Comparison of ENCODE assay signal across 19 cellular contexts in the genomic region with DNA sequence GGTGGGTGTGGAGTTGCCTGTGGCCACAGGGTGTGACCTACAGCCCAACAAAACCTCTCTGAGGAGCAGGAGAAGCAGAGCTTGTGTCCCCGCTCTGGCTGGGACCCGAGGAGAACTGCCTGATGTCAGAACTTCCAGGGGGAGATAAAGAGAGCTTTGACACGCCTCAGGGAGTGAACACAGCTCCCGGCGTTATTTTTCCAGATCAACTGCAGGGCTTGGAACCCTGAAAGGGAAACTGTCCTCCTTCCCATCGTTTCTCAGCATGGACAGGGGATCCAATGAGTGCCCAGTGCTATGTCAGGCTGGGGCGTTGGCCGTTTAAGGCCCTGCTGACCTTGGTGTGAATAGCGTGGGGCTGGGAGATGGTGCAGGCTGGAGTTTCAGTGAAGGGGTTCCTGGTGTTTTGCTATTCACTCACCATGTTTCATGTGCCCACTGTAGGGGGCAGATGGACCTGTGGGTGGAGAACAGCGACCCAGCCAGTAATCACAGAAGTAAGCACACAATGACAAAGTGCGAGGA.
"Had no signal": no experiment of that assay in that cellular context is flagged by ENCODE, and none has a peak within 500 bp of the region (broad histone marks: within the 10 kb centered on the region; RNA-seq: fewer than 3 reads in every experiment).

No MANE protein-coding gene starts in this region.

- H3K36me3 ChIP-seq: gastrocnemius medialis, ovary, spleen, tibial artery, upper lobe of left lung had no signal

- ATAC-seq: effector memory CD8-positive, alpha-beta T cell; gastrocnemius medialis; natural killer cell; psoas muscle; stimulated activated memory B cell treated with anti-CD40 and anti-IgM and Interleukin-4, amounts not matched to agents 10 μg/mL and 1 μg/mL and 100 μg/mL, for 72 hours; stimulated activated naive CD8-positive, alpha-beta T cell treated with anti-CD3 and anti-CD28 coated beads, Interleukin-15, Interleukin-2, amounts not matched to agents 100 U/mL and 50 U/mL, for 24 hours had no signal

- DNase-seq: effector memory CD8-positive, alpha-beta T cell; foreskin fibroblast; gastrocnemius medialis; natural killer cell; nucleus accumbens; ovary; psoas muscle; spleen; stimulated activated CD4-positive, alpha-beta T cell treated with anti-CD3 and anti-CD28 coated beads, Interleukin-4, amount 100 ng/mL, for 4 hours; stimulated activated naive CD8-positive, alpha-beta T cell treated with anti-CD3 and anti-CD28 coated beads, Interleukin-15, Interleukin-2, amounts not matched to agents 100 U/mL and 50 U/mL, for 24 hours; substantia nigra; testis; tibial artery; upper lobe of left lung had no signal

- H3K9me3 Mint-ChIP-seq: effector memory CD8-positive, alpha-beta T cell; memory B cell; natural killer cell; stimulated activated memory B cell treated with anti-CD40 and anti-IgM and Interleukin-4, amounts not matched to agents 10 μg/mL and 1 μg/mL and 100 μg/mL, for 72 hours had no signal

- H3K4me3 ChIP-seq: coronary artery, gastrocnemius medialis, lung, ovary, psoas muscle, skin epidermis, spleen, testis, tibial artery, upper lobe of left lung had no signal

- H3K4me3 Mint-ChIP-seq: effector memory CD8-positive, alpha-beta T cell; memory B cell; natural killer cell; stimulated activated memory B cell treated with anti-CD40 and anti-IgM and Interleukin-4, amounts not matched to agents 10 μg/mL and 1 μg/mL and 100 μg/mL, for 72 hours had no signal

- H3K36me3 Mint-ChIP-seq: memory B cell; natural killer cell; stimulated activated memory B cell treated with anti-CD40 and anti-IgM and Interleukin-4, amounts not matched to agents 10 μg/mL and 1 μg/mL and 100 μg/mL, for 72 hours had no signal

- H3K27ac ChIP-seq: coronary artery, gastrocnemius medialis, ovary, psoas muscle, skin epidermis, spleen, testis, tibial artery, upper lobe of left lung had no signal

- H3K4me1 ChIP-seq: tibial artery had no signal

- H3K27ac Mint-ChIP-seq: effector memory CD8-positive, alpha-beta T cell; memory B cell; natural killer cell; stimulated activated memory B cell treated with anti-CD40 and anti-IgM and Interleukin-4, amounts not matched to agents 10 μg/mL and 1 μg/mL and 100 μg/mL, for 72 hours had no signal

- H3K9me3 ChIP-seq: gastrocnemius medialis, ovary, psoas muscle, spleen, testis, tibial artery, upper lobe of left lung had no signal

- H3K4me1 Mint-ChIP-seq: memory B cell; natural killer cell; stimulated activated memory B cell treated with anti-CD40 and anti-IgM and Interleukin-4, amounts not matched to agents 10 μg/mL and 1 μg/mL and 100 μg/mL, for 72 hours had no signal

- H3K27me3 ChIP-seq: gastrocnemius medialis, ovary, testis, upper lobe of left lung had no signal
